Comparison of ENCODE assay signal across 28 cellular contexts in genomic region chr13:103473081-103473480, GRCh38.
"Had no signal": no experiment of that assay in that cellular context is flagged by ENCODE, and none has a peak within 500 bp of the region (broad histone marks: within the 10 kb centered on the region; RNA-seq: fewer than 3 reads in every experiment).

No MANE protein-coding gene starts in this region.

- H2AFZ ChIP-seq: neural progenitor cell, parathyroid adenoma had no signal

- H3K36me3 ChIP-seq: neural progenitor cell, ovary, spleen, suprapubic skin, tibial artery, transverse colon, upper lobe of right lung, uterus had no signal

- ATAC-seq: natural killer cell; psoas muscle; right cardiac atrium; sciatic nerve; stimulated activated memory B cell treated with anti-CD40 and anti-IgM and Interleukin-4, amounts not matched to agents 10 μg/mL and 1 μg/mL and 100 μg/mL, for 72 hours; stimulated activated naive CD8-positive, alpha-beta T cell treated with anti-CD3 and anti-CD28 coated beads, Interleukin-15, amount 100 ng/mL, for 72 hours; stimulated activated naive CD8-positive, alpha-beta T cell treated with anti-CD3 and anti-CD28 coated beads, Interleukin-15, Interleukin-2, amounts not matched to agents 100 U/mL and 50 U/mL, for 24 hours; upper lobe of right lung had no signal

- H3K4me3 ChIP-seq: neural progenitor cell, ovary, psoas muscle, skin epidermis, smooth muscle cell, spleen, suprapubic skin, testis, tibial artery, transverse colon, upper lobe of right lung, uterus had no signal

- H3K9me3 ChIP-seq: ovary, psoas muscle, suprapubic skin, testis, tibial artery, transverse colon, upper lobe of right lung, uterus had no signal

- H3K9ac ChIP-seq: neural progenitor cell, parathyroid adenoma had no signal

- H3K4me2 ChIP-seq: neural progenitor cell, smooth muscle cell had no signal

- H3K79me2 ChIP-seq: parathyroid adenoma had no signal

- H3K4me1 ChIP-seq: neural progenitor cell, parathyroid adenoma, psoas muscle, spleen, suprapubic skin, testis, tibial artery, transverse colon, upper lobe of right lung, uterus had no signal

- DNase-seq: natural killer cell; occipital lobe; ovary; posterior cingulate gyrus; psoas muscle; right cardiac atrium; spleen; stimulated activated CD4-positive, alpha-beta T cell treated with anti-CD3 and anti-CD28 coated beads, Interleukin-12 subunit alpha, Interleukin-12 subunit beta, amount 100 ng/mL, for 4 hours; stimulated activated CD4-positive, alpha-beta T cell treated with anti-CD3 and anti-CD28 coated beads, Interleukin-1b, Interleukin-23, amount 100 ng/mL, for 48 hours; stimulated activated CD4-positive, alpha-beta T cell treated with anti-CD3 and anti-CD28 coated beads, Interleukin-4, amount 100 ng/mL, for 1 hour; stimulated activated CD4-positive, alpha-beta T cell treated with anti-CD3 and anti-CD28 coated beads, Interleukin-4, amount 100 ng/mL, for 4 hours; stimulated activated CD8-positive, alpha-beta memory T cell treated with anti-CD3 and anti-CD28 coated beads, Interleukin-4, amount 100 ng/mL, for 48 hours; stimulated activated naive CD4-positive, alpha-beta T cell; stimulated activated naive CD8-positive, alpha-beta T cell treated with anti-CD3 and anti-CD28 coated beads, Interleukin-15, amount 100 ng/mL, for 72 hours; stimulated activated naive CD8-positive, alpha-beta T cell treated with anti-CD3 and anti-CD28 coated beads, Interleukin-15, Interleukin-2, amounts not matched to agents 100 U/mL and 50 U/mL, for 24 hours; substantia nigra; testis; tibial artery; transverse colon; upper lobe of right lung; uterus had no signal

- H3K27ac ChIP-seq: neural progenitor cell, ovary, parathyroid adenoma, psoas muscle, skin epidermis, spleen, suprapubic skin, testis, tibial artery, transverse colon, upper lobe of right lung, uterus had no signal

- H3K27me3 ChIP-seq: neural progenitor cell, ovary, spleen, suprapubic skin, testis, tibial artery, transverse colon, upper lobe of right lung, uterus had no signal
